8 cellular contexts compared by ENCODE assay signal in the genomic region with DNA sequence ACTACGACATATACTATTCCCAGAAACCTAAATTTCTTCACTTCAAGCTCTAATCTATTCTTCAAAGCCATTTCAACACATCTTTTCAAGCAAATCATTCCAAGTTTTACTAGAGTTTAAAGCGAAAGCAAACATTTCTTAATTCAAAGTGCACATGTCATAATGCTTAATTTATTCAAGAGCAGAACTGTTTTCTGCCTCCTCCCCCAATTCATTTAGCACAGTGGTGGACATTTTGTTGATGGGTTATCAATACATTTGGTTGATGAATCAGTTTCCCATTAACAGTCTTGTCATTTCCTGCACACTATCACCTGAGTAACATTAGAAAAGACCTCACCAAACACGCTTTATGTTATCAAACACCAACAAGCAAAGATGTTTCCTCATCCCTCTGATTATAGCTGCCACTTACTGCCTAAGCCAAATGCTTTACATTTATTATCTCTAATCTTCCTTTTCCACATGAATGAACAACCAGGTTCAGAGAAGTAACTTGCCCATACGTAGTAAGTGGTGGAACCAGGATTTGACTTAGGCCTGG. TPM values are rescaled to one million over a fixed set of nuclear protein-coding genes. Genes with fewer than 3 reads are reported as not detected.
DNase-seq lines count a peak whose midpoint lies in the region; ATAC-seq and TF ChIP-seq lines count a peak whose summit lies in the region.

No MANE protein-coding gene starts in this region.

- H3K4me3 ChIP-seq in GM06990 (replicated peaks; ENCODE audit: low read depth, low read length) (peak overlapping the region; percentile 99), RWPE2 (ENCODE audit: severe bottlenecking) (peak overlapping the region; percentile 97), epithelial cell of proximal tubule (ENCODE audit: low read depth, low read length) (peak overlapping the region; percentile 98), psoas muscle (peak overlapping the region; percentile 97)

- peaks cover 18% of the 10 kb centered on the region for H3K4me1 ChIP-seq in RWPE2 (ENCODE audit: insufficient read depth, poor library complexity, severe bottlenecking)
- peaks cover 47% of the 10 kb centered on the region for H3K4me1 ChIP-seq in psoas muscle

- H3K27me3 ChIP-seq in GM06990 (replicated peaks; ENCODE audit: control insufficient read depth, insufficient read depth, low read length) (no peaks in the 10 kb centered on the region), RWPE2 (ENCODE audit: insufficient read depth, poor library complexity, severe bottlenecking) (no peaks in the 10 kb centered on the region), psoas muscle (ENCODE audit: insufficient read depth in 3 of 3, low read length in 2 of 3) (no peaks in the 10 kb centered on the region)

- 27 to 37% (median 27%) methylated on average over 4 of the region's 4 CpGs for WGBS in psoas muscle, 3 donors

- no peaks in the 10 kb centered on the region for H3K9me3 ChIP-seq in RWPE2 (ENCODE audit: severe bottlenecking)
- no peaks in the 10 kb centered on the region for H3K9me3 ChIP-seq in psoas muscle

- intact Hi-C loops in psoas muscle (cut with DNase I): loop anchor here in 1 of 2 donors (5.0 kb wide), 1 partner anchor 292 kb away; no protein-coding TSS in a partner anchor

- peak overlapping the region; percentile 11 for H3K27ac ChIP-seq in RWPE2 (ENCODE audit: poor library complexity, severe bottlenecking)
- H3K27ac ChIP-seq in psoas muscle: peak overlapping the region; percentile 100

- DNase-seq in GM06990 (ENCODE audit: extremely low read depth, insufficient read length): no peak
- no peak for DNase-seq in RWPE2 (ENCODE audit: low spot score)
- no peak for DNase-seq in epithelial cell of proximal tubule (ENCODE audit: low read depth)
- DNase-seq in psoas muscle: no peak
- no peak for DNase-seq in iPS-NIHi11 (ENCODE audit: low spot score)
- DNase-seq in NCI-H146 (lab: John Stamatoyannopoulos, UW): no peak
- no peak for DNase-seq in NCI-H82 treated with DMSO at 0.1 percent for 48 hours (lab: John Stamatoyannopoulos, UW; ENCODE audit: unreplicated experiment)

- TF ChIP-seq CTCF in GM06990 (IDR thresholded peaks at IDR 0.05; ENCODE audit: insufficient read depth, low read length, poor library complexity, severe bottlenecking): no peak
- no peak for TF ChIP-seq CTCF in RWPE2 (IDR thresholded peaks at IDR 0.05; ENCODE audit: poor library complexity, severe bottlenecking)
- no peak for TF ChIP-seq CTCF in epithelial cell of proximal tubule (conservative IDR thresholded peaks at IDR 0.05; ENCODE audit: low read depth, low read length)
- no peak for TF ChIP-seq CTCF in psoas muscle (IDR thresholded peaks at IDR 0.05)

- ATAC-seq in RWPE2 (ENCODE audit: low read depth) (no peak), psoas muscle (no peak), HG02759 (IDR thresholded peaks at IDR 0.05; ENCODE audit: unreplicated experiment) (no peak)

- H3K36me3 ChIP-seq in GM06990 (ENCODE audit: control insufficient read depth, insufficient read depth, low read length) (0 out of 2 replicates have a peak, but pooled peaks cover 2% of the 10 kb centered on the region), RWPE2 (ENCODE audit: low read depth) (peaks cover 38% of the 10 kb centered on the region), psoas muscle (ENCODE audit: insufficient read depth in 1 of 2, low read depth in 1 of 2) (peaks cover 0 to 9% of the 10 kb centered on the region in 2 donors)

RNA-seq across cellular contexts. Expression of a gene that starts 2.0 kb away (rescaled TPM):
- 46.4 and 48.2 TPM in 2 replicates for total RNA-seq in epithelial cell of proximal tubule
- total RNA-seq in psoas muscle: 10 to 100 TPM; 49.3 to 80.4 (median 66.8) TPM
- polyA plus RNA-seq in psoas muscle: 10 to 100 TPM; 42.2 to 84.8 (median 70.1) TPM

RNA-seq across cellular contexts. Expression of a gene that starts 51.0 kb away (rescaled TPM):
- total RNA-seq in epithelial cell of proximal tubule (19.7 and 38.8 TPM in 2 replicates), psoas muscle (10 to 100 TPM; 22.7 to 42.6 (median 34.1) TPM)
- polyA plus RNA-seq in psoas muscle: 10 to 100 TPM; 25.7 to 38.8 (median 36.8) TPM

RNA-seq across cellular contexts. Expression of a gene that starts 56.0 kb away (rescaled TPM):
- total RNA-seq in epithelial cell of proximal tubule: 6.9 and 14.9 TPM in 2 replicates
- under 1 TPM; 0.42 to 0.99 (median 0.73) TPM for total RNA-seq in psoas muscle
- 1 to 10 TPM in 1 of 3 donors, under 1 TPM in 2; 0.55 to 1.3 (median 0.67) TPM for polyA plus RNA-seq in psoas muscle

RNA-seq across cellular contexts. Expression of a gene that starts 56.6 kb away (rescaled TPM):
- total RNA-seq in epithelial cell of proximal tubule (28.1 and 44.7 TPM in 2 replicates), psoas muscle (10 to 100 TPM; 22.5 to 51.4 (median 28.6) TPM)
- 10 to 100 TPM; 14.5 to 31.4 (median 17.4) TPM for polyA plus RNA-seq in psoas muscle
